Comparison of ENCODE assay signal across 8 cellular contexts in genomic region chr18:11906926-11907874, GRCh38.
DNase-seq lines count a peak whose midpoint lies in the region; ATAC-seq and TF ChIP-seq lines count a peak whose summit lies in the region.

No MANE protein-coding gene starts in this region.

- no peaks in the 10 kb centered on the region for H3K36me3 ChIP-seq in SK-N-MC (ENCODE audit: insufficient read depth, low read length)

- TF ChIP-seq CTCF in fibroblast of mammary gland (conservative IDR thresholded peaks at IDR 0.05; ENCODE audit: control insufficient read depth, insufficient read depth, low read depth, low read length) = no peak
- TF ChIP-seq CTCF in retinal pigment epithelial cell (conservative IDR thresholded peaks at IDR 0.05; ENCODE audit: low read depth, low read length) = no peak

- no peak for DNase-seq in SK-N-MC (ENCODE audit: low read depth, low spot score)
- DNase-seq in fibroblast of mammary gland (ENCODE audit: low read depth) = no peak
- no peak for DNase-seq in retinal pigment epithelial cell (ENCODE audit: low read depth)
- DNase-seq in OCI-M1 (lab: John Stamatoyannopoulos, UW) = no peak
- DNase-seq in SKM-1 treated with dmso at 0.1 percent for 144 hours (lab: John Stamatoyannopoulos, UW; ENCODE audit: unreplicated experiment) = no peak
- DNase-seq in AG08395 (ENCODE audit: low spot score) = no peak

- peak overlapping the region; percentile 86 for H3K9ac ChIP-seq in SK-N-MC (ENCODE audit: insufficient read length)

- H3K9me3 ChIP-seq in SK-N-MC (ENCODE audit: low read depth, low read length) = no peaks in the 10 kb centered on the region

- peak overlapping the region; percentile 85 for H3K4me3 ChIP-seq in GM08714 (ENCODE audit: low read length)
- peak overlapping the region; percentile 97 for H3K4me3 ChIP-seq in SK-N-MC
- H3K4me3 ChIP-seq in fibroblast of mammary gland (ENCODE audit: control insufficient read depth, low read depth, low read length) = peak overlapping the region; percentile 70
- H3K4me3 ChIP-seq in retinal pigment epithelial cell (ENCODE audit: low read length) = peak overlapping the region; percentile 69

- no peak overlapping the region for H3K27ac ChIP-seq in SK-N-MC

- ATAC-seq in HG02852 (IDR thresholded peaks at IDR 0.05; ENCODE audit: unreplicated experiment) = no peak
